23 cellular contexts compared by ENCODE assay signal in the genomic region with DNA sequence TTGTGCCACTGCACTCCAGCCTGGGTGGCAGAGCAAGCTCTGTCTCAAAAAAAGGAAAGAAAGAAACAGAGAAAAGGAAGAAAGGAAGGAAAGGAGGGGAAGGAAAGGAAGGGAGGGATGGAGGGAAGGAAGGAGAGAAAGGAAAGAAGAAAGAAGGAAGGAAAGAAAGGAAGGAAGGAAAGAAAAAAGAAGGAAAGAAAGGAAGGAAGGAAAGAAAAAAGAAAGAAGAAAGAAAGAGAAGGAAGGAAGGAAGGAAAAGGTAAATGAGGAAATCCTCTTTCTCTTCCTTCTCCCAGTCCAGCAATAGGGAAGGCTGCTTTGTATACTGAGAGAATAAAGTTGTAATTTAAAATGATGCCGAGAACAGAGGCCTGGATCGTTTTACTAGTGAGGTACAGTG. TPM values are rescaled to one million over a fixed set of nuclear protein-coding genes. Genes with fewer than 3 reads are reported as not detected.
DNase-seq lines count a peak whose midpoint lies in the region; ATAC-seq and TF ChIP-seq lines count a peak whose summit lies in the region.
"Had no signal": no experiment of that assay in that cellular context is flagged by ENCODE, and none has a peak within 500 bp of the region (broad histone marks: within the 10 kb centered on the region; RNA-seq: fewer than 3 reads in every experiment).

No MANE protein-coding gene starts in this region.

- H2BK5ac ChIP-seq in neuronal stem cell (ENCODE audit: low read length) = no peak overlapping the region

- CTCF ChIA-PET in HEK293 (lab: Yijun Ruan, JAX) = no interaction called here
- CTCF ChIA-PET in PC-3 (lab: Charles Lee) = interaction anchor here (0.7 kb wide), 1 partner anchor 22 kb away, joined by 7 read pairs; no protein-coding TSS in a partner anchor

- no TSS peak for BruUV-seq in PC-3 (replicated peaks; lab: Mats Ljungman, UMichigan)

- no peaks in the 10 kb centered on the region for H3F3A ChIP-seq in PC-3 (ENCODE audit: low read length, unreplicated experiment)

- H3K9me3 Mint-ChIP-seq in mesothelial cell of epicardium = no peaks in the 10 kb centered on the region
- H3K9me3 Mint-ChIP-seq: CD8-positive, alpha-beta T cell; H9 had no signal

- no peaks in the 10 kb centered on the region for H3K9me2 ChIP-seq in PC-3 (replicated peaks; ENCODE audit: low read length)

- no CpG with 5 or more reads among the region's 2 CpGs for WGBS in neuronal stem cell (ENCODE audit: extremely low coverage in 2 of 2, insufficient read length in 2 of 2, insufficient replicate concordance in 1 of 2), 2 donors

- ATAC-seq in PC-3 = no peak
- no peak for ATAC-seq in GM19467 (IDR thresholded peaks at IDR 0.05; ENCODE audit: unreplicated experiment)
- no peak for ATAC-seq in lower lobe of right lung
- ATAC-seq: CD8-positive, alpha-beta T cell; GM12878 had no signal

- no peak overlapping the region for H3K18ac ChIP-seq in neuronal stem cell (ENCODE audit: low read length)

- H3K23ac ChIP-seq in neuronal stem cell (ENCODE audit: low read depth, low read length, poor library complexity) = no peak overlapping the region

- H2BK12ac ChIP-seq in neuronal stem cell (ENCODE audit: low read length) = no peak overlapping the region

- no peak overlapping the region for H2BK15ac ChIP-seq in neuronal stem cell (ENCODE audit: low read length)

- no peaks in the 10 kb centered on the region for H3K36me3 ChIP-seq in HEK293 (ENCODE audit: control insufficient read depth in 2 of 2, insufficient read depth in 1 of 2, low read length in 2 of 2)
- no peaks in the 10 kb centered on the region for H3K36me3 ChIP-seq in PC-3 (ENCODE audit: low read depth, low read length)
- H3K36me3 ChIP-seq in neuronal stem cell (replicated peaks in 1 of 2; ENCODE audit: control insufficient read depth in 2 of 2, insufficient read depth in 2 of 2, low read length in 2 of 2) = no peaks in the 10 kb centered on the region
- no peaks in the 10 kb centered on the region for H3K36me3 ChIP-seq in lower lobe of right lung
- H3K36me3 ChIP-seq: BLaER1 treated with 17β-estradiol and CSF1 and Interleukin-3, amounts not matched to agents 10 nM and 100 nM had no signal

- H3K9ac ChIP-seq in PC-3 (ENCODE audit: low read length) = no peak overlapping the region
- no peak overlapping the region for H3K9ac ChIP-seq in neuronal stem cell (ENCODE audit: low read depth, low read length, poor library complexity)
- H3K9ac ChIP-seq: BLaER1 treated with 17β-estradiol and CSF1 and Interleukin-3, amounts not matched to agents 10 nM and 100 nM had no signal

- H3K4me3 ChIP-seq in HEK293 (ENCODE audit: low read depth, low read length) (no peak overlapping the region), PC-3 (ENCODE audit: low read length) (no peak overlapping the region), neuronal stem cell (ENCODE audit: low read length in 2 of 2) (no peak overlapping the region), lower lobe of right lung (no peak overlapping the region)
- H3K4me3 ChIP-seq: BLaER1 treated with 17β-estradiol and CSF1 and Interleukin-3, amounts not matched to agents 10 nM and 100 nM; GM12878 had no signal

- H3K4me2 ChIP-seq in PC-3 (ENCODE audit: low read length) = no peak overlapping the region
- no peak overlapping the region for H3K4me2 ChIP-seq in neuronal stem cell (ENCODE audit: insufficient read depth, low read length, poor library complexity, severe bottlenecking)
- H3K4me2 ChIP-seq: BLaER1 treated with 17β-estradiol and CSF1 and Interleukin-3, amounts not matched to agents 10 nM and 100 nM had no signal

- POLR2A ChIA-PET in HEK293 (lab: Yijun Ruan, JAX) = no interaction called here
- POLR2A ChIA-PET in PC-3 (lab: Charles Lee; ENCODE audit: unreplicated experiment) = no interaction called here

- H3K4me1 ChIP-seq in HEK293 (ENCODE audit: control insufficient read depth, insufficient read depth, low read length) = no peaks in the 10 kb centered on the region
- no peaks in the 10 kb centered on the region for H3K4me1 ChIP-seq in PC-3 (ENCODE audit: insufficient read depth, low read length)
- peaks cover 0 to 5% of the 10 kb centered on the region in 2 donors for H3K4me1 ChIP-seq in neuronal stem cell (ENCODE audit: control insufficient read depth in 2 of 2, insufficient read depth in 1 of 2, low read depth in 1 of 2, low read length in 2 of 2)
- H3K4me1 ChIP-seq in lower lobe of right lung = no peaks in the 10 kb centered on the region
- H3K4me1 ChIP-seq: BLaER1 treated with 17β-estradiol and CSF1 and Interleukin-3, amounts not matched to agents 10 nM and 100 nM had no signal

- H3K36me3 Mint-ChIP-seq in mesothelial cell of epicardium = no peaks in the 10 kb centered on the region
- H3K36me3 Mint-ChIP-seq: CD8-positive, alpha-beta T cell had no signal

- TF ChIP-seq CTCF in HEK293 (tag by site-specific recombination; IDR thresholded peaks at IDR 0.05) (no peak), PC-3 (conservative IDR thresholded peaks at IDR 0.05; ENCODE audit: low read depth, low read length) (no peak), mesothelial cell of epicardium (IDR thresholded peaks at IDR 0.05; ENCODE audit: unreplicated experiment) (no peak), lower lobe of right lung (IDR thresholded peaks at IDR 0.05) (no peak)

- no peaks in the 10 kb centered on the region for H3K79me2 ChIP-seq in PC-3 (ENCODE audit: low read length)

- no peak overlapping the region for H3K4me3 Mint-ChIP-seq in mesothelial cell of epicardium
- H3K4me3 Mint-ChIP-seq: B cell; CD8-positive, alpha-beta T cell; H9 had no signal

- no peaks in the 10 kb centered on the region for H4K20me1 ChIP-seq in PC-3 (ENCODE audit: low read length)
- H4K20me1 ChIP-seq: BLaER1 treated with 17β-estradiol and CSF1 and Interleukin-3, amounts not matched to agents 10 nM and 100 nM had no signal

- H3K9me3 ChIP-seq in HEK293 (ENCODE audit: control insufficient read depth, insufficient read depth, low read depth, low read length) = no peaks in the 10 kb centered on the region
- H3K9me3 ChIP-seq in PC-3 (ENCODE audit: low read length) = no peaks in the 10 kb centered on the region
- H3K9me3 ChIP-seq in neuronal stem cell (replicated peaks in 1 of 2; ENCODE audit: control insufficient read depth in 2 of 2, insufficient read depth in 1 of 2, low read depth in 1 of 2, low read length in 2 of 2) = no peaks in the 10 kb centered on the region
- no peaks in the 10 kb centered on the region for H3K9me3 ChIP-seq in lower lobe of right lung
- H3K9me3 ChIP-seq: BLaER1 treated with 17β-estradiol and CSF1 and Interleukin-3, amounts not matched to agents 10 nM and 100 nM had no signal

- intact Hi-C loops in PC-3 (cut with micrococcal nuclease) = no loop called here
- intact Hi-C loops in lower lobe of right lung (cut with DNase I) = no loop called here

- no peak overlapping the region for H4K8ac ChIP-seq in neuronal stem cell (ENCODE audit: low read depth, low read length)

- no peak overlapping the region for H2BK120ac ChIP-seq in neuronal stem cell (ENCODE audit: low read depth, low read length)

- no peak overlapping the region for H3K4ac ChIP-seq in neuronal stem cell (ENCODE audit: low read length)

- H3K14ac ChIP-seq in neuronal stem cell (ENCODE audit: low read length) = no peak overlapping the region

- H3K27me3 Mint-ChIP-seq in mesothelial cell of epicardium (ENCODE audit: low read depth) = peaks cover 24% of the 10 kb centered on the region

- no peaks in the 10 kb centered on the region for H3K79me1 ChIP-seq in neuronal stem cell (ENCODE audit: low read depth, low read length)

- H2AK5ac ChIP-seq in neuronal stem cell (ENCODE audit: low read depth, low read length) = no peak overlapping the region

- DNase-seq in PC-3 (no peak), mesothelial cell of epicardium (ENCODE audit: low spot score in 2 of 2, unreplicated experiment in 2 of 2) (no peak), neuronal stem cell (ENCODE audit: low spot score) (no peak), lower lobe of right lung (no peak), SW 1271 (lab: John Stamatoyannopoulos, UW) (no peak)
- DNase-seq in activated effector memory CD4-positive, alpha-beta T cell treated with anti-CD3 and anti-CD28 coated beads, Interleukin-2, amount 50 U/mL, for 16 hours = no peak
- DNase-seq: Calu3; CD8-positive, alpha-beta T cell; DMS 273 treated with DMSO at 0.1 percent for 48 hours; DMS53; DND-41; EL; H9 had no signal

- no peak overlapping the region for H3K27ac ChIP-seq in HEK293 (ENCODE audit: extremely low read depth, low read depth, low read length)
- H3K27ac ChIP-seq in PC-3 (ENCODE audit: low read length) = no peak overlapping the region
- H3K27ac ChIP-seq in neuronal stem cell (replicated peaks; ENCODE audit: low read length) = no peak overlapping the region
- no peak overlapping the region for H3K27ac ChIP-seq in lower lobe of right lung
- H3K27ac ChIP-seq: BLaER1 treated with 17β-estradiol and CSF1 and Interleukin-3, amounts not matched to agents 10 nM and 100 nM; HL-60 had no signal

- peaks cover 47% of the 10 kb centered on the region for H3K4me1 Mint-ChIP-seq in mesothelial cell of epicardium
- H3K4me1 Mint-ChIP-seq: B cell had no signal

- no peak overlapping the region for H4K91ac ChIP-seq in neuronal stem cell (ENCODE audit: low read depth, low read length, poor library complexity)

- H3K27ac Mint-ChIP-seq in mesothelial cell of epicardium = peak overlapping the region; percentile 19
- H3K27ac Mint-ChIP-seq: B cell; CD8-positive, alpha-beta T cell; H9 had no signal

- H2AFZ ChIP-seq in PC-3 (ENCODE audit: low read length) (0 out of 2 replicates have a peak overlapping the region, but pooled peaks have one; percentile 43), neuronal stem cell (ENCODE audit: low read length) (peak overlapping the region; percentile 91)

- H3K27me3 ChIP-seq in PC-3 (ENCODE audit: low read length) (peaks cover 76% of the 10 kb centered on the region), neuronal stem cell (ENCODE audit: control insufficient read depth in 3 of 3, insufficient read depth in 3 of 3, low read depth in 1 of 3, low read length in 3 of 3) (peaks cover 0 to 15% (median 0%) of the 10 kb centered on the region in 3 experiments), lower lobe of right lung (ENCODE audit: low read depth) (no peaks in the 10 kb centered on the region)
- H3K27me3 ChIP-seq: BLaER1 treated with 17β-estradiol and CSF1 and Interleukin-3, amounts not matched to agents 10 nM and 100 nM had no signal

TF ChIP-seq in HEK293, 187 proteins besides CTCF, POLR2A, EP300 and RAD21:
- peak; percentile 51; the same call in 1 of the 2 replicates for TF ChIP-seq ZNF366 (tag by site-specific recombination; conservative IDR thresholded peaks at IDR 0.05)
- TF ChIP-seq SCRT2 (tag by site-specific recombination; IDR thresholded peaks at IDR 0.05) = no peak
- TF ChIP-seq PRDM1 (tag by site-specific recombination; IDR thresholded peaks at IDR 0.05) = 0 out of 2 replicates have a peak, but pooled peaks have one; percentile 12

RNA-seq across cellular contexts. Expression of a gene that starts 22.8 kb away (rescaled TPM):
- 8.5 and 9.3 TPM in 2 replicates for total RNA-seq in PC-3 (2014; rRNA removed)
- 22.1 to 24.9 TPM (median 23.1 TPM) in 3 replicates for total RNA-seq in mesothelial cell of epicardium
- polyA plus RNA-seq in neuronal stem cell (2013, experiment 1 of 2) = 1.7 TPM
- polyA plus RNA-seq in neuronal stem cell (2013, experiment 2 of 2) = 1.8 TPM
- total RNA-seq in lower lobe of right lung = 16.1 TPM

RNA-seq across cellular contexts. Expression of a gene that starts 40.6 kb away (rescaled TPM):
- total RNA-seq in PC-3 (2014; rRNA removed) (not detected in 2 replicates), mesothelial cell of epicardium (0.40 to 0.75 TPM (median 0.41 TPM) in 3 replicates), lower lobe of right lung (not detected)
- 0.15 TPM for polyA plus RNA-seq in neuronal stem cell (2013, experiment 1 of 2)
- polyA plus RNA-seq in neuronal stem cell (2013, experiment 2 of 2) = 0.25 TPM
- total RNA-seq: A172, Calu3, G401, GM12878, H1, H9, HT1080 had no signal
